ENCODE assay signal across 14 cellular contexts in genomic region chr2:136167721-136168470, GRCh38. TPM values are rescaled to one million over a fixed set of nuclear protein-coding genes. Genes with fewer than 3 reads are reported as not detected.
"Had no signal": no experiment of that assay in that cellular context is flagged by ENCODE, and none has a peak within 500 bp of the region (broad histone marks: within the 10 kb centered on the region; RNA-seq: fewer than 3 reads in every experiment).

No MANE protein-coding gene starts in this region.

- H3K9me3 Mint-ChIP-seq: activated naive CD4-positive, alpha-beta T cell treated with anti-CD3 and anti-CD28 coated beads, Interleukin-2, amount 50 U/mL, for 24 hours; effector memory CD8-positive, alpha-beta T cell; T-helper 1 cell treated with Interleukin-12 subunit alpha and Interleukin-12 subunit beta and Interleukin-4 antibody, amounts not matched to agents 30 μg/mL and 1 μg/mL, for 36 hours had no signal

- H3K4me3 ChIP-seq: body of pancreas, psoas muscle, testis had no signal

- H3K4me3 Mint-ChIP-seq: activated naive CD4-positive, alpha-beta T cell treated with anti-CD3 and anti-CD28 coated beads, Interleukin-2, amount 50 U/mL, for 24 hours; central memory CD8-positive, alpha-beta T cell; effector memory CD8-positive, alpha-beta T cell; stimulated activated naive CD8-positive, alpha-beta T cell treated with anti-CD3 and anti-CD28 coated beads, Interleukin-15, Interleukin-2, amounts not matched to agents 100 ng/mL and 50 ng/mL, for 24 hours; T-helper 1 cell treated with Interleukin-12 subunit alpha and Interleukin-12 subunit beta and Interleukin-4 antibody, amounts not matched to agents 30 μg/mL and 1 μg/mL, for 36 hours had no signal

- ATAC-seq: body of pancreas; effector memory CD8-positive, alpha-beta T cell; psoas muscle had no signal

- H3K27me3 ChIP-seq: body of pancreas, testis had no signal

- DNase-seq: activated CD4-positive, alpha-beta T cell treated with anti-CD3 and anti-CD28 coated beads, Interleukin-2, amount 50 U/mL, for 1 hour; activated T-cell treated with anti-CD3 and anti-CD28 coated beads for 4 hours; amniotic stem cell; body of pancreas; effector memory CD8-positive, alpha-beta T cell; occipital lobe; psoas muscle; stimulated activated CD4-positive, alpha-beta T cell treated with anti-CD3 and anti-CD28 coated beads, Interleukin-2, amount 100 ng/mL, for 48 hours had no signal

- H3K9me3 ChIP-seq: body of pancreas, psoas muscle, testis had no signal

- H3K27ac ChIP-seq: body of pancreas, psoas muscle, testis had no signal

- H3K4me1 ChIP-seq: body of pancreas, psoas muscle had no signal

- H3K27ac Mint-ChIP-seq: activated naive CD4-positive, alpha-beta T cell treated with anti-CD3 and anti-CD28 coated beads, Interleukin-2, amount 50 U/mL, for 24 hours; stimulated activated naive CD8-positive, alpha-beta T cell treated with anti-CD3 and anti-CD28 coated beads, Interleukin-15, Interleukin-2, amounts not matched to agents 100 ng/mL and 50 ng/mL, for 24 hours; T-helper 1 cell treated with Interleukin-12 subunit alpha and Interleukin-12 subunit beta and Interleukin-4 antibody, amounts not matched to agents 30 μg/mL and 1 μg/mL, for 36 hours had no signal

- H3K36me3 Mint-ChIP-seq: activated naive CD4-positive, alpha-beta T cell treated with anti-CD3 and anti-CD28 coated beads, Interleukin-2, amount 50 U/mL, for 24 hours had no signal

- H3K27me3 Mint-ChIP-seq: activated naive CD4-positive, alpha-beta T cell treated with anti-CD3 and anti-CD28 coated beads, Interleukin-2, amount 50 U/mL, for 24 hours; central memory CD8-positive, alpha-beta T cell; stimulated activated naive CD8-positive, alpha-beta T cell treated with anti-CD3 and anti-CD28 coated beads, Interleukin-15, Interleukin-2, amounts not matched to agents 100 ng/mL and 50 ng/mL, for 24 hours had no signal

RNA-seq across cellular contexts. Expression of gene CXCR4, which starts 49.9 kb away (rescaled TPM):
- total RNA-seq: myocyte had no signal
